Comparison of ENCODE assay signal across 3 cellular contexts in genomic region chr15:60970246-60971170, GRCh38.
TF ChIP-seq lines count a peak whose summit lies in the region.

No MANE protein-coding gene starts in this region.

TF ChIP-seq in SK-N-SH, 30 proteins besides CTCF, POLR2A, EP300 and RAD21:
- no peak for TF ChIP-seq JUND (IDR thresholded peaks at IDR 0.05)
- peak; percentile 88 for TF ChIP-seq MAX (IDR thresholded peaks at IDR 0.05; ENCODE audit: low read depth)
- TF ChIP-seq CHD2 (IDR thresholded peaks at IDR 0.05; ENCODE audit: low read length, partially characterized antibody): no peak
TF ChIP-seq in SK-N-SH: peak in this region for 1.

TF ChIP-seq in SK-N-SH treated with all-trans-retinoic acid at 6 μM for 48 hours, 23 proteins besides CTCF, POLR2A, EP300 and RAD21:
- TF ChIP-seq TCF4 (CRISPR knock-in tag; IDR thresholded peaks at IDR 0.05; ENCODE audit: borderline replicate concordance) (no peak), PPARA (CRISPR knock-in tag; IDR thresholded peaks at IDR 0.05; ENCODE audit: borderline replicate concordance) (no peak), ISL1 (CRISPR knock-in tag; IDR thresholded peaks at IDR 0.05) (no peak), ZNF8 (CRISPR knock-in tag; IDR thresholded peaks at IDR 0.05) (no peak), GLIS3 (CRISPR knock-in tag; IDR thresholded peaks at IDR 0.05) (no peak), TOX (CRISPR knock-in tag; IDR thresholded peaks at IDR 0.05; ENCODE audit: borderline replicate concordance) (no peak), ESRRG (CRISPR knock-in tag; IDR thresholded peaks at IDR 0.05) (no peak), ZC3H10 (CRISPR knock-in tag; IDR thresholded peaks at IDR 0.05) (no peak), SNAI2 (CRISPR knock-in tag; IDR thresholded peaks at IDR 0.05) (no peak), RARB (CRISPR knock-in tag; IDR thresholded peaks at IDR 0.05) (no peak), ZNF70 (CRISPR knock-in tag; IDR thresholded peaks at IDR 0.05) (no peak), PATZ1 (CRISPR knock-in tag; IDR thresholded peaks at IDR 0.05; ENCODE audit: borderline replicate concordance) (no peak), ZFP3 (CRISPR knock-in tag; IDR thresholded peaks at IDR 0.05) (no peak), ARNTL (CRISPR knock-in tag; IDR thresholded peaks at IDR 0.05; ENCODE audit: borderline replicate concordance, low read depth) (no peak)
- TF ChIP-seq, protein P1, sequence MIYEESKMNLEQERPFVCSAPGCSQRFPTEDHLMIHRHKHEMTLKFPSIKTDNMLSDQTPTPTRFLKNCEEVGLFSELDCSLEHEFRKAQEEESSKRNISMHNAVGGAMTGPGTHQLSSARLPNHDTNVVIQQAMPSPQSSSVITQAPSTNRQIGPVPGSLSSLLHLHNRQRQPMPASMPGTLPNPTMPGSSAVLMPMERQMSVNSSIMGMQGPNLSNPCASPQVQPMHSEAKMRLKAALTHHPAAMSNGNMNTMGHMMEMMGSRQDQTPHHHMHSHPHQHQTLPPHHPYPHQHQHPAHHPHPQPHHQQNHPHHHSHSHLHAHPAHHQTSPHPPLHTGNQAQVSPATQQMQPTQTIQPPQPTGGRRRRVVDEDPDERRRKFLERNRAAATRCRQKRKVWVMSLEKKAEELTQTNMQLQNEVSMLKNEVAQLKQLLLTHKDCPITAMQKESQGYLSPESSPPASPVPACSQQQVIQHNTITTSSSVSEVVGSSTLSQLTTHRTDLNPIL (CRISPR knock-in tag; IDR thresholded peaks at IDR 0.05; ENCODE audit: low read depth): no peak
- TF ChIP-seq, protein P2, sequence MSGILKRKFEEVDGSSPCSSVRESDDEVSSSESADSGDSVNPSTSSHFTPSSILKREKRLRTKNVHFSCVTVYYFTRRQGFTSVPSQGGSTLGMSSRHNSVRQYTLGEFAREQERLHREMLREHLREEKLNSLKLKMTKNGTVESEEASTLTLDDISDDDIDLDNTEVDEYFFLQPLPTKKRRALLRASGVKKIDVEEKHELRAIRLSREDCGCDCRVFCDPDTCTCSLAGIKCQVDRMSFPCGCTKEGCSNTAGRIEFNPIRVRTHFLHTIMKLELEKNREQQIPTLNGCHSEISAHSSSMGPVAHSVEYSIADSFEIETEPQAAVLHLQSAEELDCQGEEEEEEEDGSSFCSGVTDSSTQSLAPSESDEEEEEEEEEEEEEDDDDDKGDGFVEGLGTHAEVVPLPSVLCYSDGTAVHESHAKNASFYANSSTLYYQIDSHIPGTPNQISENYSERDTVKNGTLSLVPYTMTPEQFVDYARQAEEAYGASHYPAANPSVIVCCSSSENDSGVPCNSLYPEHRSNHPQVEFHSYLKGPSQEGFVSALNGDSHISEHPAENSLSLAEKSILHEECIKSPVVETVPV (CRISPR knock-in tag; IDR thresholded peaks at IDR 0.05): no peak
- TF ChIP-seq, protein P3, sequence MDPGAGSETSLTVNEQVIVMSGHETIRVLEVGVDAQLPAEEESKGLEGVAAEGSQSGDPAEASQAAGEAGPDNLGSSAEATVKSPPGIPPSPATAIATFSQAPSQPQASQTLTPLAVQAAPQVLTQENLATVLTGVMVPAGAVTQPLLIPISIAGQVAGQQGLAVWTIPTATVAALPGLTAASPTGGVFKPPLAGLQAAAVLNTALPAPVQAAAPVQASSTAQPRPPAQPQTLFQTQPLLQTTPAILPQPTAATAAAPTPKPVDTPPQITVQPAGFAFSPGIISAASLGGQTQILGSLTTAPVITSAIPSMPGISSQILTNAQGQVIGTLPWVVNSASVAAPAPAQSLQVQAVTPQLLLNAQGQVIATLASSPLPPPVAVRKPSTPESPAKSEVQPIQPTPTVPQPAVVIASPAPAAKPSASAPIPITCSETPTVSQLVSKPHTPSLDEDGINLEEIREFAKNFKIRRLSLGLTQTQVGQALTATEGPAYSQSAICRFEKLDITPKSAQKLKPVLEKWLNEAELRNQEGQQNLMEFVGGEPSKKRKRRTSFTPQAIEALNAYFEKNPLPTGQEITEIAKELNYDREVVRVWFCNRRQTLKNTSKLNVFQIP (CRISPR knock-in tag; IDR thresholded peaks at IDR 0.05; ENCODE audit: borderline replicate concordance, low read depth): no peak

TF ChIP-seq in endothelial cell of umbilical vein, 7 proteins besides CTCF, POLR2A, EP300 and RAD21:
- TF ChIP-seq FOS (IDR thresholded peaks at IDR 0.05; ENCODE audit: borderline replicate concordance, insufficient read depth, low read length): peak; percentile 53
- peak; percentile 29 for TF ChIP-seq POLR2AphosphoS5 (IDR thresholded peaks at IDR 0.05; ENCODE audit: insufficient read depth, low read depth, low read length)
- TF ChIP-seq GATA2 (IDR thresholded peaks at IDR 0.05; ENCODE audit: insufficient read depth, insufficient read length, low read depth, low read length): no peak
- TF ChIP-seq JUN (IDR thresholded peaks at IDR 0.05; ENCODE audit: borderline replicate concordance, insufficient read depth, insufficient read length, low read depth): peak; percentile 23
- TF ChIP-seq EZH2 (IDR thresholded peaks at IDR 0.05; ENCODE audit: borderline replicate concordance, low read depth, low read length, severe bottlenecking): no peak
- TF ChIP-seq MYC (IDR thresholded peaks at IDR 0.05; ENCODE audit: low read depth, low read length): no peak
- TF ChIP-seq MAX (IDR thresholded peaks at IDR 0.05; ENCODE audit: insufficient read depth, insufficient read length): no peak
